1 cellular context compared by ENCODE assay signal in genomic region chr3:130677310-130677709, GRCh38.
TF ChIP-seq lines count a peak whose summit lies in the region.

No MANE protein-coding gene starts in this region.

TF ChIP-seq in SK-N-SH, 30 proteins besides CTCF, POLR2A, EP300 and RAD21 (continued from another document):
- TF ChIP-seq, protein P1, sequence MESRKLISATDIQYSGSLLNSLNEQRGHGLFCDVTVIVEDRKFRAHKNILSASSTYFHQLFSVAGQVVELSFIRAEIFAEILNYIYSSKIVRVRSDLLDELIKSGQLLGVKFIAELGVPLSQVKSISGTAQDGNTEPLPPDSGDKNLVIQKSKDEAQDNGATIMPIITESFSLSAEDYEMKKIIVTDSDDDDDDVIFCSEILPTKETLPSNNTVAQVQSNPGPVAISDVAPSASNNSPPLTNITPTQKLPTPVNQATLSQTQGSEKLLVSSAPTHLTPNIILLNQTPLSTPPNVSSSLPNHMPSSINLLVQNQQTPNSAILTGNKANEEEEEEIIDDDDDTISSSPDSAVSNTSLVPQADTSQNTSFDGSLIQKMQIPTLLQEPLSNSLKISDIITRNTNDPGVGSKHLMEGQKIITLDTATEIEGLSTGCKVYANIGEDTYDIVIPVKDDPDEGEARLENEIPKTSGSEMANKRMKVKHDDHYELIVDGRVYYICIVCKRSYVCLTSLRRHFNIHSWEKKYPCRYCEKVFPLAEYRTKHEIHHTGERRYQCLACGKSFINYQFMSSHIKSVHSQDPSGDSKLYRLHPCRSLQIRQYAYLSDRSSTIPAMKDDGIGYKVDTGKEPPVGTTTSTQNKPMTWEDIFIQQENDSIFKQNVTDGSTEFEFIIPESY (IDR thresholded peaks at IDR 0.05; ENCODE audit: borderline replicate concordance, low read depth) = no peak
- TF ChIP-seq MAX (IDR thresholded peaks at IDR 0.05; ENCODE audit: low read depth) (no peak), TEAD4 (IDR thresholded peaks at IDR 0.05; ENCODE audit: borderline replicate concordance, insufficient read depth) (no peak), FOXM1 (IDR thresholded peaks at IDR 0.05; ENCODE audit: low read depth) (no peak), FOSL2 (IDR thresholded peaks at IDR 0.05; ENCODE audit: borderline replicate concordance, low read depth) (no peak), MXI1 (IDR thresholded peaks at IDR 0.05; ENCODE audit: low read depth, low read length) (no peak), EZH2phosphoT487 (IDR thresholded peaks at IDR 0.05; ENCODE audit: borderline replicate concordance, low read depth) (no peak), NFIC (IDR thresholded peaks at IDR 0.05; ENCODE audit: borderline replicate concordance) (no peak)
